ENCODE assay signal across 13 cellular contexts in the genomic region with DNA sequence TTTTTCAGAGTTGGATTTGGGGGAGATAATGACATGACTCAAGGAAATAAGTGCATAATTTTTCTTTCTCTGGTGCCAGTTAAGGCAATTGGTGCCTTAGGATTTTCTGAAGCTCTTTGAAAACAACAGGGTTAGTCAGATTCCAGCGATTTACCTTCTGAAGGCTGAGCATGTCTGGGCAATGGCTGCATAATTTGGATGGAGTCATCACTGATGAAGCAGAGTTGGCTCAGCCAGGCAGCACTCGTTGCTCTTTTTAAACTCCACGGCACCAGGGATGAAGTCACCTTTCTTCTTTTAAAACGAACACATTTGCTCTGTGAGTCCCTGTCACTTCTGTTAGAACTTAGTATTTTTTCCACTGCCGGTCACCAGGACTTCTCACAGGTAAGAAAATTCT.
DNase-seq lines count a peak whose midpoint lies in the region; ATAC-seq, FAIRE-seq and TF ChIP-seq lines count a peak whose summit lies in the region.
"Had no signal": no experiment of that assay in that cellular context is flagged by ENCODE, and none has a peak within 500 bp of the region (broad histone marks: within the 10 kb centered on the region; RNA-seq: fewer than 3 reads in every experiment).

No MANE protein-coding gene starts in this region.

- no peaks in the 10 kb centered on the region for H4K20me1 ChIP-seq in HepG2 (ENCODE audit: insufficient read depth, low read length)

- TF ChIP-seq POLR2A in HepG2 (IDR thresholded peaks at IDR 0.05; ENCODE audit: insufficient read depth in 1 of 2, low read depth in 2 of 2, low read length in 2 of 2): no peak

- H3K4me1 ChIP-seq in adipocyte (ENCODE audit: control insufficient read depth, insufficient read depth, low read length) (peaks cover 16% of the 10 kb centered on the region), HepG2 (ENCODE audit: insufficient read depth, low read length) (peaks cover 10% of the 10 kb centered on the region; the same call in 1 of the 2 replicates)

- no peak for TF ChIP-seq EP300 in HepG2 (IDR thresholded peaks at IDR 0.05; ENCODE audit: low read depth in 2 of 2, low read length in 2 of 2)
- TF ChIP-seq EP300 in HepG2 (CRISPR knock-in tag; IDR thresholded peaks at IDR 0.05; ENCODE audit: borderline replicate concordance): no peak

- H3K4me3 Mint-ChIP-seq in stimulated activated naive CD8-positive, alpha-beta T cell treated with anti-CD3 and anti-CD28 coated beads, Interleukin-15, amount 100 ng/mL, for 72 hours: no peak overlapping the region
- H3K4me3 Mint-ChIP-seq: activated naive CD4-positive, alpha-beta T cell treated with anti-CD3 and anti-CD28 coated beads, Interleukin-2, amount 10 ng/mL, durations not matched to agents 7 days and 5 days had no signal

- 28% methylated on average over 5 of the region's 5 CpGs for WGBS in HepG2 (ENCODE audit: low lambda C conversion rate)

- no peak overlapping the region for H3K27ac ChIP-seq in HepG2 (ENCODE audit: extremely low read length, insufficient read depth, low read length)
- H3K27ac ChIP-seq: SK-N-MC had no signal

- H3K9me3 ChIP-seq in adipocyte (ENCODE audit: control insufficient read depth, low read length): no peaks in the 10 kb centered on the region
- no peaks in the 10 kb centered on the region for H3K9me3 ChIP-seq in HepG2 (ENCODE audit: low read length)

- H3K4me1 Mint-ChIP-seq in stimulated activated naive CD8-positive, alpha-beta T cell treated with anti-CD3 and anti-CD28 coated beads, Interleukin-15, amount 100 ng/mL, for 72 hours: no peaks in the 10 kb centered on the region
- H3K4me1 Mint-ChIP-seq: activated naive CD4-positive, alpha-beta T cell treated with anti-CD3 and anti-CD28 coated beads, Interleukin-2, amount 10 ng/mL, durations not matched to agents 7 days and 5 days had no signal

- H3K4me2 ChIP-seq in HepG2 (ENCODE audit: low read depth, low read length): no peak overlapping the region

- in situ Hi-C loops in HepG2 (cut with HindIII; ENCODE audit: extremely low pct_ligation_motif_present, low pct_unique_long_range_greater_than_20kb): no loop called here

- H3K4me3 ChIP-seq in adipocyte (ENCODE audit: low read length) (peak overlapping the region; percentile 4), HepG2 (replicated peaks in 1 of 3; ENCODE audit: insufficient read depth in 1 of 3, low read depth in 2 of 3, low read length in 3 of 3) (no peak overlapping the region)
- H3K4me3 ChIP-seq: SK-N-MC had no signal

- FAIRE-seq in HepG2 (lab: Jason Lieb, UNC): no peak
- FAIRE-seq: endothelial cell of umbilical vein had no signal

- H3K27me3 ChIP-seq in adipocyte (replicated peaks; ENCODE audit: control insufficient read depth, insufficient read depth, low read length) (no peaks in the 10 kb centered on the region), HepG2 (ENCODE audit: control insufficient read depth in 1 of 2, insufficient read depth in 2 of 2, low read length in 2 of 2) (no peaks in the 10 kb centered on the region)

- H2AFZ ChIP-seq in HepG2 (ENCODE audit: low read length): no peak overlapping the region

- no peak for TF ChIP-seq CTCF in HepG2 (CRISPR knock-in tag; IDR thresholded peaks at IDR 0.05)

- intact Hi-C loops in HepG2 (cut with micrococcal nuclease; ENCODE audit: unreplicated experiment): no loop called here
- intact Hi-C loops in posterior vena cava (cut with DNase I): no loop called here

- ATAC-seq in stimulated activated naive CD8-positive, alpha-beta T cell treated with anti-CD3 and anti-CD28 coated beads, Interleukin-15, amount 100 ng/mL, for 72 hours: no peak
- ATAC-seq in stimulated activated naive CD8-positive, alpha-beta T cell treated with anti-CD3 and anti-CD28 coated beads, Interleukin-15, Interleukin-2, amounts not matched to agents 100 U/mL and 50 U/mL, for 24 hours: no peak
- ATAC-seq in HG03521 (IDR thresholded peaks at IDR 0.05; ENCODE audit: unreplicated experiment) (no peak), HepG2 (no peak)

- no peaks in the 10 kb centered on the region for H3K9me3 Mint-ChIP-seq in stimulated activated naive CD8-positive, alpha-beta T cell treated with anti-CD3 and anti-CD28 coated beads, Interleukin-15, amount 100 ng/mL, for 72 hours
- H3K9me3 Mint-ChIP-seq: activated naive CD4-positive, alpha-beta T cell treated with anti-CD3 and anti-CD28 coated beads, Interleukin-2, amount 10 ng/mL, durations not matched to agents 7 days and 5 days had no signal

- DNase-seq in stimulated activated naive CD8-positive, alpha-beta T cell treated with anti-CD3 and anti-CD28 coated beads, Interleukin-15, amount 100 ng/mL, for 72 hours: no peak
- no peak for DNase-seq in stimulated activated naive CD8-positive, alpha-beta T cell treated with anti-CD3 and anti-CD28 coated beads, Interleukin-15, Interleukin-2, amounts not matched to agents 100 U/mL and 50 U/mL, for 24 hours
- DNase-seq in adipocyte (ENCODE audit: low read depth) (peak; percentile 33), iris pigment epithelial cell (ENCODE audit: low read depth) (peak; percentile 40), HepG2 (ENCODE audit: low spot score) (no peak), posterior vena cava (ENCODE audit: low spot score) (no peak)
- no peak for DNase-seq in stimulated activated CD4-positive, alpha-beta T cell treated with anti-CD3 and anti-CD28 coated beads, Interleukin-1b, Interleukin-23, amount 100 ng/mL, for 48 hours
- DNase-seq: activated CD4-positive, alpha-beta T cell treated with anti-CD3 and anti-CD28 coated beads, Interleukin-2, amount 50 U/mL, for 48 hours; activated naive CD4-positive, alpha-beta T cell treated with anti-CD3 and anti-CD28 coated beads, Interleukin-2, amount 10 ng/mL, durations not matched to agents 7 days and 5 days had no signal

- no peaks in the 10 kb centered on the region for H3K79me2 ChIP-seq in HepG2 (ENCODE audit: insufficient read depth, low read length)

- no TSS peak for BruUV-seq in HepG2 (replicated peaks; lab: Mats Ljungman, UMichigan)

- peaks cover 26% of the 10 kb centered on the region for H3K27me3 Mint-ChIP-seq in stimulated activated naive CD8-positive, alpha-beta T cell treated with anti-CD3 and anti-CD28 coated beads, Interleukin-15, amount 100 ng/mL, for 72 hours
- H3K27me3 Mint-ChIP-seq: progenitor cell of endocrine pancreas had no signal

- H3K36me3 ChIP-seq in adipocyte (ENCODE audit: control insufficient read depth, insufficient read depth, low read length, severe bottlenecking) (no peaks in the 10 kb centered on the region), HepG2 (replicated peaks in 1 of 2; ENCODE audit: control insufficient read depth in 1 of 2, insufficient read depth in 2 of 2, low read length in 2 of 2) (no peaks in the 10 kb centered on the region)

- CTCF ChIA-PET in HepG2 (lab: Yijun Ruan, JAX; ENCODE audit: low intra/inter-chr PET ratio, low total read pairs): no interaction called here

- peak overlapping the region; percentile 17 to 47 for H3K27ac Mint-ChIP-seq in stimulated activated naive CD8-positive, alpha-beta T cell treated with anti-CD3 and anti-CD28 coated beads, Interleukin-15, amount 100 ng/mL, for 72 hours
- H3K27ac Mint-ChIP-seq: activated naive CD4-positive, alpha-beta T cell treated with anti-CD3 and anti-CD28 coated beads, Interleukin-2, amount 10 ng/mL, durations not matched to agents 7 days and 5 days had no signal

- H3K9ac ChIP-seq in adipocyte (ENCODE audit: low read length) (peak overlapping the region; percentile 14), HepG2 (ENCODE audit: insufficient read depth, low read depth, low read length) (no peak overlapping the region)

- no peak for TF ChIP-seq RAD21 in HepG2 (CRISPR knock-in tag; IDR thresholded peaks at IDR 0.05)

- POLR2A ChIA-PET in HepG2 (lab: Yijun Ruan, JAX): no interaction called here

TF ChIP-seq in HepG2, 621 proteins besides CTCF, POLR2A, EP300 and RAD21 (continues in another document):
- TF ChIP-seq, protein P1, sequence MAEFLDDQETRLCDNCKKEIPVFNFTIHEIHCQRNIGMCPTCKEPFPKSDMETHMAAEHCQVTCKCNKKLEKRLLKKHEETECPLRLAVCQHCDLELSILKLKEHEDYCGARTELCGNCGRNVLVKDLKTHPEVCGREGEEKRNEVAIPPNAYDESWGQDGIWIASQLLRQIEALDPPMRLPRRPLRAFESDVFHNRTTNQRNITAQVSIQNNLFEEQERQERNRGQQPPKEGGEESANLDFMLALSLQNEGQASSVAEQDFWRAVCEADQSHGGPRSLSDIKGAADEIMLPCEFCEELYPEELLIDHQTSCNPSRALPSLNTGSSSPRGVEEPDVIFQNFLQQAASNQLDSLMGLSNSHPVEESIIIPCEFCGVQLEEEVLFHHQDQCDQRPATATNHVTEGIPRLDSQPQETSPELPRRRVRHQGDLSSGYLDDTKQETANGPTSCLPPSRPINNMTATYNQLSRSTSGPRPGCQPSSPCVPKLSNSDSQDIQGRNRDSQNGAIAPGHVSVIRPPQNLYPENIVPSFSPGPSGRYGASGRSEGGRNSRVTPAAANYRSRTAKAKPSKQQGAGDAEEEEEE (CRISPR knock-in tag; IDR thresholded peaks at IDR 0.05; ENCODE audit: borderline replicate concordance): no peak
- TF ChIP-seq, protein P2, sequence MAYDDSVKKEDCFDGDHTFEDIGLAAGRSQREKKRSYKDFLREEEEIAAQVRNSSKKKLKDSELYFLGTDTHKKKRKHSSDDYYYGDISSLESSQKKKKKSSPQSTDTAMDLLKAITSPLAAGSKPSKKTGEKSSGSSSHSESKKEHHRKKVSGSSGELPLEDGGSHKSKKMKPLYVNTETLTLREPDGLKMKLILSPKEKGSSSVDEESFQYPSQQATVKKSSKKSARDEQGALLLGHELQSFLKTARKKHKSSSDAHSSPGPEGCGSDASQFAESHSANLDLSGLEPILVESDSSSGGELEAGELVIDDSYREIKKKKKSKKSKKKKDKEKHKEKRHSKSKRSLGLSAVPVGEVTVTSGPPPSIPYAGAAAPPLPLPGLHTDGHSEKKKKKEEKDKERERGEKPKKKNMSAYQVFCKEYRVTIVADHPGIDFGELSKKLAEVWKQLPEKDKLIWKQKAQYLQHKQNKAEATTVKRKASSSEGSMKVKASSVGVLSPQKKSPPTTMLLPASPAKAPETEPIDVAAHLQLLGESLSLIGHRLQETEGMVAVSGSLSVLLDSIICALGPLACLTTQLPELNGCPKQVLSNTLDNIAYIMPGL (CRISPR knock-in tag; IDR thresholded peaks at IDR 0.05; ENCODE audit: borderline replicate concordance in 1 of 2, low read depth in 1 of 2): no peak
- no peak for TF ChIP-seq FLYWCH1 (CRISPR knock-in tag; IDR thresholded peaks at IDR 0.05)
- TF ChIP-seq ATF7 (IDR thresholded peaks at IDR 0.05): no peak
- no peak for TF ChIP-seq ATF7 (CRISPR knock-in tag; IDR thresholded peaks at IDR 0.05)

Comparison
In these comparisons a context has a peak if more than half of its experiments do, and no peak if none do; other contexts are left out.
1. DNase-seq: peak in adipocyte (single experiment) and iris pigment epithelial cell (single experiment); none in stimulated activated naive CD8-positive, alpha-beta T cell treated with anti-CD3 and anti-CD28 coated beads, Interleukin-15, amount 100 ng/mL, for 72 hours (0 of 2), stimulated activated naive CD8-positive, alpha-beta T cell treated with anti-CD3 and anti-CD28 coated beads, Interleukin-15, Interleukin-2, amounts not matched to agents 100 U/mL and 50 U/mL, for 24 hours (single experiment), HepG2 (single experiment), posterior vena cava (single experiment) and stimulated activated CD4-positive, alpha-beta T cell treated with anti-CD3 and anti-CD28 coated beads, Interleukin-1b, Interleukin-23, amount 100 ng/mL, for 48 hours (single experiment).